Comparison of ENCODE assay signal across 9 cellular contexts in the genomic region with DNA sequence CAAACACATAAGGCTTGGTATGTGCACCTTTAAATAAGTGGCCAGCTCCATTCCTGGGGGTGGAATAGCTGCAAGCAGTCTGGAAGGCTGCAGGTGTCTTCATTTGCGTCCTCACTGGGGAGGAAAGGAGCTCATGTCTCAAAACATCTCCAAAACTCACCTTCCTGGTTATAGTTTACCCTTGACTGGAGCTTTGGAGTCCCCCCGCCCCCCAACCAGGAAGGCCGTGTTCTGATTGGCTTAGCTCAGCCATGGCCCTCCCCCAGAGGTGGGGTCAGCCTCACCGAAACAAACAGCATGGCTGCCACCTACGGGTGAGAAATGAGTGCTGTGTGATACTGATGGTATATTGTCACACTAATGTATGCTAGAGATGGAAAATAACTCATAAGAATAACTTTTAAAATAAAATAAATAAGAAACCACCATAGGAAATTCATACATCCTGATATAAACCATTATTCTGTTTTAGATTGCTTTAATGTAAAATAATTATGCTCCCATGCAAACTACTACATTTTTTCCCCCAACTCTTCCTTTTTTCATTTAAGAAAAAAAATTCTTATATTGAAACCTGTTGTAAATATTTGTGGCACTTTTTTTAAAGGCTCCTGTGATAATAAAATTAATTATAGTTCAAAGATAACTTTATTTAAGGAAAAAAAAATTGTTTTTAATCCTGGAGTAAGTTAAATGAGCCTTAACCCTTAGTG.
DNase-seq lines count a peak whose midpoint lies in the region; ATAC-seq and TF ChIP-seq lines count a peak whose summit lies in the region.
"Had no signal": no experiment of that assay in that cellular context is flagged by ENCODE, and none has a peak within 500 bp of the region (broad histone marks: within the 10 kb centered on the region; RNA-seq: fewer than 3 reads in every experiment).

No MANE protein-coding gene starts in this region.

- WGBS in heart right ventricle, 2 donors = 53 to 64% methylated on average over 5 of the region's 5 CpGs

- DNase-seq in COLO668 (lab: John Stamatoyannopoulos, UW; ENCODE audit: unreplicated experiment) (peak; percentile 67), NCI-H1436 (lab: John Stamatoyannopoulos, UW) (peak; percentile 93), heart right ventricle (peak; percentile 35 to 36)
- peak; percentile 28 to 42 for DNase-seq in stimulated activated CD4-positive, alpha-beta T cell treated with anti-CD3 and anti-CD28 coated beads, Interleukin-2, amount 100 ng/mL, for 24 hours
- DNase-seq in stimulated activated naive CD4-positive, alpha-beta T cell treated with Interleukin-2 at 50 U/mL for 16 hours (lab: John Stamatoyannopoulos, UW) = no peak
- DNase-seq: naive B cell had no signal

- no peaks in the 10 kb centered on the region for H3K27me3 ChIP-seq in heart right ventricle

- peaks cover 0 to 6% (median 0%) of the 10 kb centered on the region in 9 donors for H3K4me1 ChIP-seq in heart right ventricle

- no peaks in the 10 kb centered on the region for H3K9me3 ChIP-seq in heart right ventricle

- H3K4me3 ChIP-seq in WI38 (ENCODE audit: low read depth, low read length) = no peak overlapping the region
- H3K4me3 ChIP-seq in heart right ventricle = no peak overlapping the region

- peak; percentile 88 for ATAC-seq in GM18517 (IDR thresholded peaks at IDR 0.05; ENCODE audit: unreplicated experiment)
- peak; percentile 82 for ATAC-seq in HG02938 (IDR thresholded peaks at IDR 0.05; ENCODE audit: unreplicated experiment)
- ATAC-seq in heart right ventricle = peak; percentile 43 to 81 (median 68)

- intact Hi-C loops in heart right ventricle (cut with DNase I) = no loop called here

- TF ChIP-seq CTCF in WI38 (IDR thresholded peaks at IDR 0.05; ENCODE audit: low read depth, low read length) (0 out of 2 replicates have a peak, but pooled peaks have one; percentile 12), heart right ventricle (IDR thresholded peaks at IDR 0.05) (peak in 5 of 9 donors; percentile 9 to 45 (median 35))

- peaks cover 0 to 69% (median 0%) of the 10 kb centered on the region in 9 donors for H3K36me3 ChIP-seq in heart right ventricle

- H3K27ac ChIP-seq in heart right ventricle = no peak overlapping the region
